Comparison of ENCODE assay signal across 22 cellular contexts in the genomic region with DNA sequence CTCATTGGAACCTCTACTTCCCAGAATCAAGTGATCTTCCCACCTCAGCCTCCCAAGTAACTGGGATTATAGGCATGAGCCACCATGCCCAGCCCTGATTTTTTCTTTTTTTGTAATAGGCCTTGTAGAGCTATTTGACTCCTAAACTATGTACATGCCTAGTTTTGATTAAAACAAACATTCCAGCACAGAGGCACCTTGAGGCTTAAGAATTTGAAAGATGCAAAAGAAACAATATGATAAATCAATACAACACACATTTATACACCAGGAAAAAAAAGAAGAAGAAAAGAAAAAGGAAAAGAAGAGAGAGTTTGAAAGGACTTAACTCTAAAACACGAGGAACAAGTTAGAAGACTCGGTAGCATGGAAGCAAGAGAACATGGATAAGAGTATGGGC. TPM values are rescaled to one million over a fixed set of nuclear protein-coding genes. Genes with fewer than 3 reads are reported as not detected.
A peak's percentile ranks its signal among the peaks of the same experiment; 100 is the strongest.
DNase-seq lines count a peak whose midpoint lies in the region; ATAC-seq, FAIRE-seq and TF ChIP-seq lines count a peak whose summit lies in the region.
"Had no signal": no experiment of that assay in that cellular context is flagged by ENCODE, and none has a peak within 500 bp of the region (broad histone marks: within the 10 kb centered on the region; RNA-seq: fewer than 3 reads in every experiment).

No MANE protein-coding gene starts in this region.

- H3K4me1 ChIP-seq in GM23338 (ENCODE audit: insufficient read depth) (peaks cover 14% of the 10 kb centered on the region; the same call in 1 of the 2 replicates), RWPE2 (ENCODE audit: insufficient read depth, poor library complexity, severe bottlenecking) (peaks cover 20% of the 10 kb centered on the region), H1 (replicated peaks in 1 of 4; ENCODE audit: control insufficient read depth in 3 of 4, insufficient read depth in 4 of 4, low read length in 3 of 4) (no peaks in the 10 kb centered on the region; a peak in 1 of 7 replicates), neuronal stem cell (ENCODE audit: control insufficient read depth in 2 of 2, insufficient read depth in 1 of 2, low read depth in 1 of 2, low read length in 2 of 2) (no peaks in the 10 kb centered on the region)
- H3K4me1 ChIP-seq: BE2C; BLaER1 treated with 17β-estradiol and CSF1 and Interleukin-3, amounts not matched to agents 10 nM and 100 nM had no signal

- H3K4me2 ChIP-seq in GM23338 = no peak overlapping the region
- H3K4me2 ChIP-seq in H1 (ENCODE audit: insufficient read depth in 1 of 2, low read depth in 2 of 2, low read length in 2 of 2) = no peak overlapping the region
- H3K4me2 ChIP-seq in neuronal stem cell (ENCODE audit: insufficient read depth, low read length, poor library complexity, severe bottlenecking) = no peak overlapping the region
- H3K4me2 ChIP-seq: BLaER1 treated with 17β-estradiol and CSF1 and Interleukin-3, amounts not matched to agents 10 nM and 100 nM had no signal

- H4K20me1 ChIP-seq in GM23338 (replicated peaks; ENCODE audit: insufficient read depth) = no peaks in the 10 kb centered on the region
- no peaks in the 10 kb centered on the region for H4K20me1 ChIP-seq in H1 (replicated peaks in 1 of 2; ENCODE audit: control insufficient read depth in 1 of 2, insufficient read depth in 2 of 2, low read length in 2 of 2)
- H4K20me1 ChIP-seq: BLaER1 treated with 17β-estradiol and CSF1 and Interleukin-3, amounts not matched to agents 10 nM and 100 nM had no signal

- H2BK15ac ChIP-seq in H1 (ENCODE audit: low read length) (no peak overlapping the region), neuronal stem cell (ENCODE audit: low read length) (no peak overlapping the region)

- no peak overlapping the region for H2BK120ac ChIP-seq in H1 (replicated peaks; ENCODE audit: low read depth, low read length)
- no peak overlapping the region for H2BK120ac ChIP-seq in neuronal stem cell (ENCODE audit: low read depth, low read length)

- no peak overlapping the region for H3K4ac ChIP-seq in H1 (replicated peaks; ENCODE audit: insufficient read length, low read depth, low read length)
- no peak overlapping the region for H3K4ac ChIP-seq in neuronal stem cell (ENCODE audit: low read length)

- no peak for TF ChIP-seq RAD21 in H1 (IDR thresholded peaks at IDR 0.05 in 1 of 2, conservative IDR thresholded peaks at IDR 0.05 in 1 of 2; ENCODE audit: low read depth in 2 of 2, low read length in 2 of 2)

- H2AFZ ChIP-seq in GM23338 (peak overlapping the region; percentile 76), H1 (ENCODE audit: low read length) (no peak overlapping the region), neuronal stem cell (ENCODE audit: low read length) (no peak overlapping the region)

- no peaks in the 10 kb centered on the region for H3K23me2 ChIP-seq in H1 (ENCODE audit: low read depth, low read length)

- WGBS in H1 (ENCODE audit: extremely low coverage in 1 of 2, insufficient coverage in 1 of 2, insufficient read length in 1 of 2, insufficient replicate concordance in 2 of 2, low coverage in 1 of 2, low lambda C conversion rate in 2 of 2, missing lambda C conversion rate in 1 of 2), 2 experiments = 94% methylated on average over 2 of the region's 2 CpGs; no CpG with 5 or more reads in 1 of the 2 experiments
- no CpG with 5 or more reads among the region's 2 CpGs for WGBS in neuronal stem cell (ENCODE audit: extremely low coverage in 2 of 2, insufficient read length in 2 of 2, insufficient replicate concordance in 1 of 2), 2 donors

- H3K79me2 ChIP-seq in GM23338 (replicated peaks; ENCODE audit: insufficient read depth) (no peaks in the 10 kb centered on the region), H1 (ENCODE audit: control insufficient read depth in 1 of 2, insufficient read depth in 2 of 2, low read length in 2 of 2) (no peaks in the 10 kb centered on the region)

- H3K18ac ChIP-seq in H1 (ENCODE audit: extremely low read depth, low read length) (no peak overlapping the region), neuronal stem cell (ENCODE audit: low read length) (no peak overlapping the region)

- TF ChIP-seq POLR2A in H1 (IDR thresholded peaks at IDR 0.05; ENCODE audit: control extremely low read depth in 1 of 2, low read depth in 2 of 2, low read length in 2 of 2) = no peak

- no peak overlapping the region for H3K4me3 ChIP-seq in GM23338
- no peak overlapping the region for H3K4me3 ChIP-seq in RWPE2 (ENCODE audit: severe bottlenecking)
- no peak overlapping the region for H3K4me3 ChIP-seq in H1 (ENCODE audit: extremely low read depth in 1 of 4, insufficient read depth in 2 of 4, low read depth in 3 of 4, low read length in 4 of 4)
- no peak overlapping the region for H3K4me3 ChIP-seq in neuronal stem cell (ENCODE audit: low read length in 2 of 2)
- H3K4me3 ChIP-seq: BLaER1 treated with 17β-estradiol and CSF1 and Interleukin-3, amounts not matched to agents 10 nM and 100 nM; GM12878 had no signal

- H3K9me3 ChIP-seq in RWPE2 (ENCODE audit: severe bottlenecking) = no peaks in the 10 kb centered on the region
- no peaks in the 10 kb centered on the region for H3K9me3 ChIP-seq in H1 (ENCODE audit: insufficient read depth in 2 of 2, low read depth in 1 of 2, low read length in 1 of 2)
- H3K9me3 ChIP-seq in neuronal stem cell (replicated peaks in 1 of 2; ENCODE audit: control insufficient read depth in 2 of 2, insufficient read depth in 1 of 2, low read depth in 1 of 2, low read length in 2 of 2) = peaks cover 0 to 1% of the 10 kb centered on the region in 2 donors
- H3K9me3 ChIP-seq: BE2C; BLaER1 treated with 17β-estradiol and CSF1 and Interleukin-3, amounts not matched to agents 10 nM and 100 nM had no signal

- intact Hi-C loops in activated CD4-positive, alpha-beta memory T cell treated with anti-CD3 and anti-CD28 coated beads for 36 hours (cut with micrococcal nuclease) = no loop called here

- POLR2A ChIA-PET in H1 (lab: Charles Lee; ENCODE audit: partially characterized antibody) = no interaction called here
- POLR2A ChIA-PET in activated CD4-positive, alpha-beta memory T cell treated with anti-CD3 and anti-CD28 coated beads for 36 hours (lab: Charles Lee) = no interaction called here

- H3K79me1 ChIP-seq in H1 (ENCODE audit: low read depth, low read length) (no peaks in the 10 kb centered on the region), neuronal stem cell (ENCODE audit: low read depth, low read length) (no peaks in the 10 kb centered on the region)

- H3K9me3 Mint-ChIP-seq in GM23338 = no peaks in the 10 kb centered on the region
- no peaks in the 10 kb centered on the region for H3K9me3 Mint-ChIP-seq in progenitor cell of endocrine pancreas (ENCODE audit: low read depth)
- no peaks in the 10 kb centered on the region for H3K9me3 Mint-ChIP-seq in activated CD4-positive, alpha-beta memory T cell treated with anti-CD3 and anti-CD28 coated beads for 36 hours
- H3K9me3 Mint-ChIP-seq: CD4-positive, alpha-beta T cell; CD8-positive, alpha-beta memory T cell; H9 had no signal

- H3K14ac ChIP-seq in H1 (ENCODE audit: insufficient read length) (no peak overlapping the region), neuronal stem cell (ENCODE audit: low read length) (no peak overlapping the region)

- H3K27me3 ChIP-seq in GM23338 (ENCODE audit: insufficient read depth) (no peaks in the 10 kb centered on the region), RWPE2 (ENCODE audit: insufficient read depth, poor library complexity, severe bottlenecking) (no peaks in the 10 kb centered on the region), H1 (replicated peaks in 1 of 4; ENCODE audit: control insufficient read depth in 3 of 4, extremely low read depth in 1 of 4, insufficient read depth in 3 of 4, low read length in 3 of 4) (no peaks in the 10 kb centered on the region), neuronal stem cell (ENCODE audit: control insufficient read depth in 3 of 3, insufficient read depth in 3 of 3, low read depth in 1 of 3, low read length in 3 of 3) (peaks cover 0 to 26% (median 0%) of the 10 kb centered on the region in 3 experiments)
- H3K27me3 ChIP-seq: BE2C; BLaER1 treated with 17β-estradiol and CSF1 and Interleukin-3, amounts not matched to agents 10 nM and 100 nM had no signal

- H4K5ac ChIP-seq in H1 (ENCODE audit: insufficient read length, low read depth, low read length) = no peak overlapping the region

- DNase-seq in GM23338 (ENCODE audit: low spot score) (no peak), RWPE2 (ENCODE audit: low spot score) (no peak), H1 (ENCODE audit: low read depth in 1 of 2, low spot score in 2 of 2) (no peak), progenitor cell of endocrine pancreas (ENCODE audit: low spot score, unreplicated experiment) (no peak), neuronal stem cell (ENCODE audit: low spot score) (no peak), Ammon's horn (ENCODE audit: low spot score) (no peak)
- DNase-seq in activated CD4-positive, alpha-beta memory T cell treated with anti-CD3 and anti-CD28 coated beads for 36 hours = no peak
- DNase-seq: BE2C; CD4-positive, alpha-beta T cell; CD8-positive, alpha-beta memory T cell; DMS 273 treated with DMSO at 0.1 percent for 48 hours; DMS79; EL; GDM1; H9 had no signal

- H3K9me2 ChIP-seq in GM23338 (ENCODE audit: insufficient read depth) = no peaks in the 10 kb centered on the region

- H3K56ac ChIP-seq in H1 (replicated peaks; ENCODE audit: insufficient read length, low read depth, low read length) = no peak overlapping the region

- H3K23ac ChIP-seq in H1 (ENCODE audit: insufficient read length) (no peak overlapping the region), neuronal stem cell (ENCODE audit: low read depth, low read length, poor library complexity) (no peak overlapping the region)

- H2BK12ac ChIP-seq in H1 (ENCODE audit: low read depth, low read length) (no peak overlapping the region), neuronal stem cell (ENCODE audit: low read length) (no peak overlapping the region)

- H2BK20ac ChIP-seq in H1 (ENCODE audit: low read length) = no peak overlapping the region

- H3K4me1 Mint-ChIP-seq in GM23338 (peaks cover 6% of the 10 kb centered on the region; the same call in 2 of the 3 replicates), progenitor cell of endocrine pancreas (ENCODE audit: low read depth) (peaks cover 1% of the 10 kb centered on the region)
- no peaks in the 10 kb centered on the region for H3K4me1 Mint-ChIP-seq in activated CD4-positive, alpha-beta memory T cell treated with anti-CD3 and anti-CD28 coated beads for 36 hours (ENCODE audit: low read depth)
- H3K4me1 Mint-ChIP-seq: CD14-positive monocyte; CD8-positive, alpha-beta memory T cell had no signal

- H3K27ac ChIP-seq in GM23338 (ENCODE audit: low read depth) (no peak overlapping the region), RWPE2 (ENCODE audit: poor library complexity, severe bottlenecking) (peak overlapping the region; percentile 82), H1 (ENCODE audit: low read depth, low read length) (no peak overlapping the region), neuronal stem cell (replicated peaks; ENCODE audit: low read length) (no peak overlapping the region)
- H3K27ac ChIP-seq: 22Rv1; BLaER1 treated with 17β-estradiol and CSF1 and Interleukin-3, amounts not matched to agents 10 nM and 100 nM had no signal

- H4K91ac ChIP-seq in H1 (replicated peaks; ENCODE audit: insufficient read length, low read length) (no peak overlapping the region), neuronal stem cell (ENCODE audit: low read depth, low read length, poor library complexity) (no peak overlapping the region)

- H3K36me3 ChIP-seq in GM23338 (ENCODE audit: insufficient read depth) (no peaks in the 10 kb centered on the region), RWPE2 (ENCODE audit: low read depth) (no peaks in the 10 kb centered on the region), H1 (ENCODE audit: control insufficient read depth in 2 of 4, insufficient read depth in 4 of 4, low read length in 3 of 4) (no peaks in the 10 kb centered on the region), neuronal stem cell (replicated peaks in 1 of 2; ENCODE audit: control insufficient read depth in 2 of 2, insufficient read depth in 2 of 2, low read length in 2 of 2) (no peaks in the 10 kb centered on the region)
- H3K36me3 ChIP-seq: BE2C; BLaER1 treated with 17β-estradiol and CSF1 and Interleukin-3, amounts not matched to agents 10 nM and 100 nM had no signal

- H3K27me3 Mint-ChIP-seq in GM23338 (ENCODE audit: insufficient read depth, low read depth, poor library complexity) = peaks cover 3% of the 10 kb centered on the region
- H3K27me3 Mint-ChIP-seq in progenitor cell of endocrine pancreas = peaks cover 2% of the 10 kb centered on the region
- peaks cover 3% of the 10 kb centered on the region for H3K27me3 Mint-ChIP-seq in activated CD4-positive, alpha-beta memory T cell treated with anti-CD3 and anti-CD28 coated beads for 36 hours

- TF ChIP-seq EP300 in H1 (IDR thresholded peaks at IDR 0.05; ENCODE audit: borderline replicate concordance in 1 of 2, low read depth in 2 of 2, low read length in 2 of 2) = no peak

- no peaks in the 10 kb centered on the region for H3K36me3 Mint-ChIP-seq in GM23338 (ENCODE audit: low read depth)
- H3K36me3 Mint-ChIP-seq in progenitor cell of endocrine pancreas (ENCODE audit: insufficient read depth) = no peaks in the 10 kb centered on the region
- H3K36me3 Mint-ChIP-seq in activated CD4-positive, alpha-beta memory T cell treated with anti-CD3 and anti-CD28 coated beads for 36 hours = no peaks in the 10 kb centered on the region
- H3K36me3 Mint-ChIP-seq: CD14-positive monocyte; CD8-positive, alpha-beta memory T cell had no signal

- no peak overlapping the region for H3K9ac ChIP-seq in H1 (replicated peaks in 1 of 4; ENCODE audit: extremely low read depth in 1 of 4, low read depth in 3 of 4, low read length in 3 of 4)
- no peak overlapping the region for H3K9ac ChIP-seq in neuronal stem cell (ENCODE audit: low read depth, low read length, poor library complexity)
- H3K9ac ChIP-seq: BLaER1 treated with 17β-estradiol and CSF1 and Interleukin-3, amounts not matched to agents 10 nM and 100 nM had no signal

- H3K4me3 Mint-ChIP-seq in GM23338 (no peak overlapping the region), progenitor cell of endocrine pancreas (ENCODE audit: low read depth) (no peak overlapping the region)
- no peak overlapping the region for H3K4me3 Mint-ChIP-seq in activated CD4-positive, alpha-beta memory T cell treated with anti-CD3 and anti-CD28 coated beads for 36 hours
- H3K4me3 Mint-ChIP-seq: CD4-positive, alpha-beta T cell; CD8-positive, alpha-beta memory T cell; H9 had no signal

- no peak overlapping the region; the same call in 1 of the 2 replicates for H3K27ac Mint-ChIP-seq in GM23338
- peak overlapping the region; percentile 41 for H3K27ac Mint-ChIP-seq in progenitor cell of endocrine pancreas
- no peak overlapping the region for H3K27ac Mint-ChIP-seq in activated CD4-positive, alpha-beta memory T cell treated with anti-CD3 and anti-CD28 coated beads for 36 hours
- H3K27ac Mint-ChIP-seq: CD4-positive, alpha-beta T cell; CD8-positive, alpha-beta memory T cell; H9 had no signal

- TF ChIP-seq CTCF in GM23338 (conservative IDR thresholded peaks at IDR 0.05; ENCODE audit: low read depth in 2 of 2) (no peak), RWPE2 (IDR thresholded peaks at IDR 0.05; ENCODE audit: poor library complexity, severe bottlenecking) (no peak), H1 (IDR thresholded peaks at IDR 0.05; ENCODE audit: control extremely low read depth in 1 of 3, insufficient read depth in 1 of 3, low read depth in 1 of 3, low read length in 3 of 3) (no peak), progenitor cell of endocrine pancreas (IDR thresholded peaks at IDR 0.05; ENCODE audit: unreplicated experiment) (no peak)

- H4K8ac ChIP-seq in H1 (ENCODE audit: extremely low read depth, insufficient read depth, low read length) = no peak overlapping the region
- no peak overlapping the region for H4K8ac ChIP-seq in neuronal stem cell (ENCODE audit: low read depth, low read length)

- H3F3A ChIP-seq in GM23338 (replicated peaks; ENCODE audit: low read depth) = no peaks in the 10 kb centered on the region

- CTCF ChIA-PET in H1 (lab: Charles Lee; ENCODE audit: partially characterized antibody) = interaction anchor here (0.6 to 3.5 kb wide), 6 partner anchors 8 to 306 kb away, joined by 3 to 22 read pairs (median 4); a partner anchor contains a TSS
- CTCF ChIA-PET in activated CD4-positive, alpha-beta memory T cell treated with anti-CD3 and anti-CD28 coated beads for 36 hours (lab: Charles Lee) = no interaction called here

- ATAC-seq in GM23338 (no peak), RWPE2 (ENCODE audit: low read depth) (no peak)
- ATAC-seq: GM12878 had no signal

- peak; percentile 19 for FAIRE-seq in H1 (lab: Jason Lieb, UNC)
- FAIRE-seq: A204.1, D721Med, GM12878, GM19239 had no signal

- no peak overlapping the region for H2AK5ac ChIP-seq in H1 (ENCODE audit: low read depth, low read length)
- no peak overlapping the region for H2AK5ac ChIP-seq in neuronal stem cell (ENCODE audit: low read depth, low read length)

- H2BK5ac ChIP-seq in H1 (ENCODE audit: low read depth, low read length) = no peak overlapping the region
- H2BK5ac ChIP-seq in neuronal stem cell (ENCODE audit: low read length) = no peak overlapping the region

RNA-seq across cellular contexts. Expression of a gene that starts 13.9 kb away (rescaled TPM):
- 10.1 and 17.3 TPM in 2 replicates for total RNA-seq in GM23338 (2014; rRNA removed; shearing (Covaris generic))
- polyA plus RNA-seq in GM23338 (2016; fragmentation: Nextera tagmentation; extraction: Ambion mirVana) (4.4 and 5.9 TPM in 2 replicates), H1 (2011; rRNA removed) (10.1 and 12.6 TPM in 2 replicates)
- 10.2 and 12.6 TPM in 2 replicates for total RNA-seq in H1 (2021; fragmentation: NEBNext Ultra II Directional; extraction: Animal tissue kit (Norgen Biotek cat#: 25700))
- polyA plus RNA-seq in H1 (2011; cell fraction: cytosol; rRNA removed) = 8.2 TPM
- 16.8 TPM for polyA plus RNA-seq in H1 (2011; cell fraction: nucleus; rRNA removed)
- polyA plus RNA-seq in H1 (2012, experiment 1 of 2) = 6.9 to 9.0 TPM (median 7.9 TPM) in 4 replicates
- polyA plus RNA-seq in H1 (2012, experiment 2 of 2) = 2.5 TPM
- polyA plus RNA-seq in H1 (2013, experiment 1 of 2) = 5.0 TPM
- 5.5 TPM for polyA plus RNA-seq in H1 (2013, experiment 2 of 2)
- 10.9 and 17.9 TPM in 2 replicates for polyA minus RNA-seq in H1 (2011; rRNA and poly(A)+ RNA removed)
- polyA minus RNA-seq in H1 (2011; cell fraction: cytosol; rRNA and poly(A)+ RNA removed) = 7.7 TPM
- 11.9 TPM for polyA minus RNA-seq in H1 (2011; cell fraction: nucleus; rRNA and poly(A)+ RNA removed)
- 7.8 and 9.5 TPM in 2 replicates for total RNA-seq in progenitor cell of endocrine pancreas
- polyA plus RNA-seq in neuronal stem cell (2013, experiment 1 of 2) = 5.1 TPM
- polyA plus RNA-seq in neuronal stem cell (2013, experiment 2 of 2) = 5.3 TPM
- under 1 TPM; 0.24 to 0.31 TPM for total RNA-seq in activated CD4-positive, alpha-beta memory T cell treated with anti-CD3 and anti-CD28 coated beads for 36 hours
- total RNA-seq: CD4-positive, alpha-beta T cell had no signal
- polyA plus RNA-seq: CD14-positive monocyte had no signal
